ENCODE assay signal across 8 cellular contexts in genomic region chr5:132437604-132438275, GRCh38. TPM values are rescaled to one million over a fixed set of nuclear protein-coding genes. Genes with fewer than 3 reads are reported as not detected.
A peak's percentile ranks its signal among the peaks of the same experiment; 100 is the strongest.
DNase-seq lines count a peak whose midpoint lies in the region; ATAC-seq and TF ChIP-seq lines count a peak whose summit lies in the region.

No MANE protein-coding gene starts in this region.

- peak overlapping the region; percentile 95 for H2AK5ac ChIP-seq in IMR-90 (ENCODE audit: low read depth, low read length)

- peak overlapping the region; percentile 98 for H2BK5ac ChIP-seq in IMR-90 (ENCODE audit: low read depth, low read length, poor library complexity, severe bottlenecking)

- BruUV-seq in IMR-90 (replicated peaks; lab: Mats Ljungman, UMichigan) = no TSS peak

- H3K4me2 ChIP-seq in DOHH2 (ENCODE audit: low read length) (peak overlapping the region; percentile 48), IMR-90 (ENCODE audit: low read depth, low read length) (peak overlapping the region; percentile 87)

- intact Hi-C loops in IMR-90 (cut with micrococcal nuclease) (no loop called here), esophagus squamous epithelium (cut with DNase I) (no loop called here)

- TF ChIP-seq CTCF in DOHH2 (IDR thresholded peaks at IDR 0.05; ENCODE audit: low read depth, low read length, poor library complexity, severe bottlenecking) (no peak), IMR-90 (conservative IDR thresholded peaks at IDR 0.05; ENCODE audit: low read depth, low read length) (no peak), esophagus squamous epithelium (IDR thresholded peaks at IDR 0.05) (no peak), omental fat pad (IDR thresholded peaks at IDR 0.05) (no peak)

- no peaks in the 10 kb centered on the region for H3K27me3 ChIP-seq in DOHH2 (ENCODE audit: control insufficient read depth, low read length)
- H3K27me3 ChIP-seq in IMR-90 (ENCODE audit: control insufficient read depth, insufficient read depth, low read length) = no peaks in the 10 kb centered on the region
- H3K27me3 ChIP-seq in esophagus squamous epithelium = no peaks in the 10 kb centered on the region

- H4K5ac ChIP-seq in IMR-90 (ENCODE audit: low read depth, low read length) = peak overlapping the region; percentile 96

- H3K9me1 ChIP-seq in IMR-90 (ENCODE audit: insufficient read depth, low read length) = peaks cover 29% of the 10 kb centered on the region

- CTCF ChIA-PET in IMR-90 (lab: Yijun Ruan, JAX) = interaction anchor here (1.3 to 1.8 kb wide), 3 partner anchors 9 to 63 kb away, joined by 3 to 8 read pairs (median 5); no protein-coding TSS in a partner anchor

- no peaks in the 10 kb centered on the region for H3F3A ChIP-seq in DOHH2 (ENCODE audit: control insufficient read depth, insufficient read depth)

- peak overlapping the region; percentile 98 for H3K23ac ChIP-seq in IMR-90 (ENCODE audit: low read depth, low read length)

- TF ChIP-seq RAD21 in IMR-90 (IDR thresholded peaks at IDR 0.05; ENCODE audit: low read length) = peak; percentile 28

- peak overlapping the region; percentile 36; the same call in 1 of the 2 replicates for H3K9ac ChIP-seq in IMR-90 (ENCODE audit: low read depth, low read length)

- peak overlapping the region; percentile 86 for H2AK9ac ChIP-seq in IMR-90 (replicated peaks; ENCODE audit: low read depth, low read length, poor library complexity)

- H3K4ac ChIP-seq in IMR-90 (ENCODE audit: low read depth, low read length) = peak overlapping the region; percentile 99

- peak overlapping the region; percentile 9 to 92; a peak in 2 of 4 replicates for H4K8ac ChIP-seq in IMR-90 (ENCODE audit: low read depth in 2 of 2, low read length in 2 of 2)

- H3K79me2 ChIP-seq in DOHH2 (ENCODE audit: control insufficient read depth, low read length) = no peaks in the 10 kb centered on the region

- H4K91ac ChIP-seq in IMR-90 (ENCODE audit: insufficient read depth, low read depth, low read length) = peak overlapping the region; percentile 95

- H3K9me2 ChIP-seq in DOHH2 (replicated peaks; ENCODE audit: control insufficient read depth, low read length) = no peaks in the 10 kb centered on the region

- H3K79me1 ChIP-seq in IMR-90 (ENCODE audit: low read depth in 1 of 2, low read length in 2 of 2) = peaks cover 14 to 43% of the 10 kb centered on the region in 2 experiments

- H2BK20ac ChIP-seq in IMR-90 (ENCODE audit: low read depth, low read length) = peak overlapping the region; percentile 98

- dilution Hi-C loops in IMR-90 (cut with HindIII; ENCODE audit: low sequenced_read_pairs, unreplicated experiment) = no loop called here

- H3K4me3 ChIP-seq in DOHH2 (ENCODE audit: low read length) = 0 out of 2 replicates have a peak overlapping the region, but pooled peaks have one; percentile 26
- no peak overlapping the region for H3K4me3 ChIP-seq in IMR-90 (ENCODE audit: insufficient read depth, low read depth, low read length)
- H3K4me3 ChIP-seq in esophagus squamous epithelium = no peak overlapping the region

- no peak overlapping the region for H3K27ac ChIP-seq in DOHH2 (ENCODE audit: low read depth, low read length)
- peak overlapping the region; percentile 90 for H3K27ac ChIP-seq in IMR-90 (ENCODE audit: insufficient read depth, low read length)
- peak overlapping the region; percentile 46 to 87 (median 72) for H3K27ac ChIP-seq in esophagus squamous epithelium

- peak overlapping the region; percentile 88 for H3K18ac ChIP-seq in IMR-90 (ENCODE audit: low read depth, low read length)

- ATAC-seq in GM21515 (IDR thresholded peaks at IDR 0.05; ENCODE audit: unreplicated experiment) (peak; percentile 84), IMR-90 (ENCODE audit: low read depth) (peak; percentile 94), omental fat pad (ENCODE audit: low FRiP score) (peak; percentile 72)

- H2AFZ ChIP-seq in IMR-90 (replicated peaks; ENCODE audit: low read length, poor library complexity) = peak overlapping the region; percentile 86

- H3K9me3 ChIP-seq in DOHH2 (ENCODE audit: control insufficient read depth, insufficient read depth, low read length) (no peaks in the 10 kb centered on the region), IMR-90 (ENCODE audit: control insufficient read depth, insufficient read depth, low read length) (no peaks in the 10 kb centered on the region), esophagus squamous epithelium (no peaks in the 10 kb centered on the region)

- peak overlapping the region; percentile 98 for H3K14ac ChIP-seq in IMR-90 (replicated peaks; ENCODE audit: low read depth, low read length)

- H3K36me3 ChIP-seq in DOHH2 (ENCODE audit: control insufficient read depth, low read length) (no peaks in the 10 kb centered on the region), IMR-90 (ENCODE audit: control insufficient read depth, insufficient read depth, low read length) (no peaks in the 10 kb centered on the region), esophagus squamous epithelium (no peaks in the 10 kb centered on the region)

- peak overlapping the region; percentile 89 for H3K56ac ChIP-seq in IMR-90 (ENCODE audit: extremely low read depth, insufficient read depth, low read length)

- DNase-seq in IMR-90 (peak; percentile 96), esophagus squamous epithelium (lab: John Stamatoyannopoulos, UW) (no peak), omental fat pad (ENCODE audit: low spot score) (peak; percentile 70), NCI-H2029 (lab: John Stamatoyannopoulos, UW) (no peak), GOT3 (lab: John Stamatoyannopoulos, UW) (no peak)
- DNase-seq in activated CD4-positive, alpha-beta T cell treated with anti-CD3 and anti-CD28 coated beads, Interleukin-2, amount 50 U/mL, for 1 hour = peak; percentile 55

- 0 out of 2 replicates have a peak, but pooled peaks have one; percentile 45 for TF ChIP-seq POLR2A in IMR-90 (IDR thresholded peaks at IDR 0.05; ENCODE audit: low read depth, low read length)
- TF ChIP-seq POLR2A in esophagus squamous epithelium (IDR thresholded peaks at IDR 0.05) = no peak

- peak overlapping the region; percentile 76; the same call in 2 of the 3 replicates for H2BK15ac ChIP-seq in IMR-90 (ENCODE audit: low read depth, low read length)

- H4K20me1 ChIP-seq in DOHH2 (ENCODE audit: control insufficient read depth, insufficient read depth, low read depth, low read length) (no peaks in the 10 kb centered on the region), IMR-90 (ENCODE audit: insufficient read depth, low read length) (no peaks in the 10 kb centered on the region; the same call in 1 of the 2 replicates)

- H2BK120ac ChIP-seq in IMR-90 (ENCODE audit: low read depth, low read length) = peak overlapping the region; percentile 99

- in situ Hi-C loops in IMR-90 (cut with MboI; ENCODE audit: low sequenced_read_pairs) = no loop called here

- WGBS in IMR-90 (ENCODE audit: extremely low coverage in 2 of 2, insufficient read length in 1 of 2), 2 experiments = no CpG with 5 or more reads among the region's 3 CpGs
- WGBS in esophagus squamous epithelium, 2 donors = 48 to 71% methylated on average over 2 to 3 of the region's 3 CpGs

- H3K4me1 ChIP-seq in DOHH2 (ENCODE audit: control insufficient read depth, low read length) = peaks cover 15% of the 10 kb centered on the region
- peaks cover 28% of the 10 kb centered on the region for H3K4me1 ChIP-seq in IMR-90 (ENCODE audit: control insufficient read depth, insufficient read depth, low read length)
- peaks cover 18 to 86% (median 61%) of the 10 kb centered on the region in 3 donors for H3K4me1 ChIP-seq in esophagus squamous epithelium

- POLR2A ChIA-PET in IMR-90 (lab: Charles Lee; ENCODE audit: unreplicated experiment) = no interaction called here

TF ChIP-seq in IMR-90, 13 proteins besides CTCF, POLR2A, EP300 and RAD21:
- TF ChIP-seq FOS (IDR thresholded peaks at IDR 0.05; ENCODE audit: low read depth, low read length) (peak; percentile 26; the same call in 1 of the 2 replicates), NFE2L2 (IDR thresholded peaks at IDR 0.05; ENCODE audit: low read depth, low read length) (peak; percentile 26; the same call in 1 of the 2 replicates), SMC3 (IDR thresholded peaks at IDR 0.05; ENCODE audit: low read depth, low read length) (0 out of 2 replicates have a peak, but pooled peaks have one; percentile 12), MAZ (IDR thresholded peaks at IDR 0.05; ENCODE audit: borderline replicate concordance, low read depth, low read length) (peak; percentile 90), USF2 (IDR thresholded peaks at IDR 0.05; ENCODE audit: low read depth, low read length) (no peak), MXI1 (IDR thresholded peaks at IDR 0.05; ENCODE audit: borderline replicate concordance, low read depth, low read length) (no peak)

RNA-seq across cellular contexts. Expression of gene IRF1, which starts 52.8 kb away (rescaled TPM):
- total RNA-seq in IMR-90 (2012; rRNA removed) (6.9 and 11.1 TPM in 2 replicates), esophagus squamous epithelium (10 to 100 TPM in 2 of 4 donors, 1 to 10 TPM in 2; 8.3 to 52.9 (median 13.1) TPM), omental fat pad (100 to 1,000 TPM in 3 of 4 donors, 10 to 100 TPM in 1; 23.5 to 172 (median 133) TPM)
- polyA plus RNA-seq in IMR-90 (2012; rRNA removed) = 16.5 and 18.9 TPM in 2 replicates
- 13.2 and 15.9 TPM in 2 replicates for polyA plus RNA-seq in IMR-90 (2012; cell fraction: cytosol; rRNA removed)
- polyA plus RNA-seq in IMR-90 (2012; cell fraction: nucleus; rRNA removed; ENCODE audit: low replicate concordance) = 25.7 and 30.6 TPM in 2 replicates

Comparison
In these comparisons a context has a peak if more than half of its experiments do, and no peak if none do; other contexts are left out.
1. DNase-seq: peak in IMR-90 (single experiment), activated CD4-positive, alpha-beta T cell treated with anti-CD3 and anti-CD28 coated beads, Interleukin-2, amount 50 U/mL, for 1 hour (single experiment) and omental fat pad (single experiment); none in esophagus squamous epithelium (single experiment), NCI-H2029 (single experiment) and GOT3 (single experiment).
2. Peak in every context shown above with its lines, with median percentiles within 50 percentile points of each other: ATAC-seq.